Comparison of ENCODE assay signal across 9 cellular contexts in genomic region chr20:21574443-21574842, GRCh38.
"Had no signal": no experiment of that assay in that cellular context is flagged by ENCODE, and none has a peak within 500 bp of the region (broad histone marks: within the 10 kb centered on the region; RNA-seq: fewer than 3 reads in every experiment).

No MANE protein-coding gene starts in this region.

- H3K27ac ChIP-seq: HL-60 had no signal

- H3K4me1 ChIP-seq: HAP-1 had no signal

- DNase-seq: H7, HFFc6, KG1 had no signal

- FAIRE-seq: HepG2, K562 had no signal

- H3K4me2 ChIP-seq: GM23338 had no signal

- ATAC-seq: GM23338, HCT116, HepG2, K562 had no signal

- H3K4me3 ChIP-seq: GM23338, HAP-1, K562 had no signal

- H3K9me3 ChIP-seq: HAP-1 had no signal

- H2AFZ ChIP-seq: GM23338 had no signal

- H3K36me3 ChIP-seq: HAP-1 had no signal
